Comparison of ENCODE assay signal across 16 cellular contexts in the genomic region with DNA sequence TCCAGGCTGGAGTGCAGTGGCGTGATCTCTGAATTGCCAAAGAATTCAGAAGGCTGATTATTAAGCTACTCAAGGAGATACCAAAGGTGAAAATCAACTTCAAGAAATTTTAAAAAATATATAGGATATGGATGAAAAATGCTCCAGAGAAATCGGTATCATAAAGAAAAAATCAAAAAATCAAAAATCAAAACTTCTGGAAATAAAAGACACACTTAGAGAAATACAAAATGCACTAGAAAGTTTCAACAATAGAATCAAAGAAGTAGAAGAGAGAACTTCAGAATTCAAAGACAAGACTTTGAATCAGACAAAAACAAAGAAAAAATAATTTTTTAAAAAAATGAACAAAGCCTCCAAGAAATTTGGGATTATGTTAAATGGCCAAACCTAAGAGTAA. TPM values are rescaled to one million over a fixed set of nuclear protein-coding genes. Genes with fewer than 3 reads are reported as not detected.
DNase-seq lines count a peak whose midpoint lies in the region; FAIRE-seq and TF ChIP-seq lines count a peak whose summit lies in the region.
"Had no signal": no experiment of that assay in that cellular context is flagged by ENCODE, and none has a peak within 500 bp of the region (broad histone marks: within the 10 kb centered on the region; RNA-seq: fewer than 3 reads in every experiment).

No MANE protein-coding gene starts in this region.

- WGBS in small intestine, 3 donors: 97 to 99% (median 97%) methylated on average over 2 of the region's 2 CpGs

- H3K27ac ChIP-seq in BLaER1 (no peak overlapping the region), OCI-LY7 (ENCODE audit: low read depth, low read length, poor library complexity, severe bottlenecking) (no peak overlapping the region), small intestine (ENCODE audit: low read depth in 1 of 2, low read length in 1 of 2) (no peak overlapping the region)
- H3K27ac ChIP-seq: A549; BLaER1 treated with 17β-estradiol and CSF1 and Interleukin-3, amounts not matched to agents 10 nM and 100 nM; GM23248; HL-60 had no signal

- H3K9me3 ChIP-seq in BLaER1: peaks cover 92% of the 10 kb centered on the region
- peaks cover 44% of the 10 kb centered on the region for H3K9me3 ChIP-seq in OCI-LY7 (ENCODE audit: low read length)
- H3K9me3 ChIP-seq in small intestine (ENCODE audit: control insufficient read depth, low read depth): no peaks in the 10 kb centered on the region
- H3K9me3 ChIP-seq in HAP-1: no peaks in the 10 kb centered on the region

- POLR2A ChIA-PET in OCI-LY7 (lab: Charles Lee): no interaction called here

- peak; percentile 81 for FAIRE-seq in frontal cortex (lab: Jason Lieb, UNC)
- peak; percentile 15 for FAIRE-seq in small intestine (lab: Jason Lieb, UNC)
- FAIRE-seq: A549, GM12878 had no signal

- no peaks in the 10 kb centered on the region for H3K27me3 ChIP-seq in BLaER1
- H3K27me3 ChIP-seq in small intestine (ENCODE audit: control insufficient read depth in 2 of 2, insufficient read depth in 2 of 2, low read length in 2 of 2): no peaks in the 10 kb centered on the region
- H3K27me3 ChIP-seq in HAP-1 (ENCODE audit: low read depth): no peaks in the 10 kb centered on the region
- H3K27me3 ChIP-seq: BLaER1 treated with 17β-estradiol and CSF1 and Interleukin-3, amounts not matched to agents 10 nM and 100 nM had no signal

- H3K4me2 ChIP-seq in BLaER1: no peak overlapping the region
- H3K4me2 ChIP-seq in OCI-LY7 (ENCODE audit: low read length): no peak overlapping the region
- H3K4me2 ChIP-seq: A549; BLaER1 treated with 17β-estradiol and CSF1 and Interleukin-3, amounts not matched to agents 10 nM and 100 nM had no signal

- DNase-seq in OCI-LY7 (ENCODE audit: low spot score) (peak; percentile 5), frontal cortex (ENCODE audit: low spot score in 2 of 2) (no peak), small intestine (no peak), HAP-1 (ENCODE audit: low spot score in 2 of 2) (no peak), AG08396 (ENCODE audit: low spot score) (no peak), hippocampal formation (lab: John Stamatoyannopoulos, UW) (no peak)
- DNase-seq: Calu3; CD8-positive, alpha-beta T cell; DMS79 treated with DMSO at 0.1 percent for 48 hours; GM23248; HCEC 1CT had no signal

- H3K36me3 ChIP-seq in BLaER1 (peaks cover 99% of the 10 kb centered on the region), OCI-LY7 (ENCODE audit: insufficient read depth, low read length) (peaks cover 98% of the 10 kb centered on the region), small intestine (ENCODE audit: control insufficient read depth in 2 of 2, insufficient read depth in 2 of 2, low read length in 2 of 2) (peaks cover 3 to 7% of the 10 kb centered on the region in 2 donors), HAP-1 (replicated peaks) (peaks cover 45% of the 10 kb centered on the region)

- intact Hi-C loops in OCI-LY7 (cut with micrococcal nuclease; ENCODE audit: unreplicated experiment): no loop called here

- CTCF ChIA-PET in OCI-LY7 (lab: Charles Lee; ENCODE audit: unreplicated experiment): no interaction called here

- H4K20me1 ChIP-seq in BLaER1 (no peaks in the 10 kb centered on the region), OCI-LY7 (ENCODE audit: insufficient read depth, low read length) (no peaks in the 10 kb centered on the region)
- H4K20me1 ChIP-seq: BLaER1 treated with 17β-estradiol and CSF1 and Interleukin-3, amounts not matched to agents 10 nM and 100 nM had no signal

- TF ChIP-seq CTCF in OCI-LY7 (conservative IDR thresholded peaks at IDR 0.05; ENCODE audit: low read length): no peak

- BruUV-seq in OCI-LY7 (replicated peaks; lab: Mats Ljungman, UMichigan): no TSS peak

- H3K9me2 ChIP-seq in OCI-LY7 (ENCODE audit: insufficient read depth, low read length): no peaks in the 10 kb centered on the region

- no peaks in the 10 kb centered on the region for H3K79me2 ChIP-seq in OCI-LY7 (ENCODE audit: insufficient read depth, low read depth, low read length)

- in situ Hi-C loops in HAP-1 (cut with MboI; ENCODE audit: low sequenced_read_pairs): no loop called here

- no peak overlapping the region for H2AFZ ChIP-seq in OCI-LY7 (ENCODE audit: low read length)
- H2AFZ ChIP-seq: GM23248 had no signal

- no peaks in the 10 kb centered on the region for H3K4me1 ChIP-seq in BLaER1
- no peaks in the 10 kb centered on the region for H3K4me1 ChIP-seq in OCI-LY7 (ENCODE audit: insufficient read depth, low read length, poor library complexity, severe bottlenecking)
- peaks cover 0 to 2% of the 10 kb centered on the region in 2 donors for H3K4me1 ChIP-seq in small intestine (ENCODE audit: control insufficient read depth in 2 of 2, insufficient read depth in 1 of 2, low read depth in 1 of 2, low read length in 1 of 2)
- H3K4me1 ChIP-seq in HAP-1: peaks cover 2% of the 10 kb centered on the region; the same call in 1 of the 2 replicates
- H3K4me1 ChIP-seq: A549; BLaER1 treated with 17β-estradiol and CSF1 and Interleukin-3, amounts not matched to agents 10 nM and 100 nM had no signal

- no peak overlapping the region for H3K9ac ChIP-seq in BLaER1
- H3K9ac ChIP-seq: BLaER1 treated with 17β-estradiol and CSF1 and Interleukin-3, amounts not matched to agents 10 nM and 100 nM; GM23248 had no signal

- H3K4me3 ChIP-seq in BLaER1: peak overlapping the region; percentile 22; the same call in 1 of the 2 replicates
- H3K4me3 ChIP-seq in OCI-LY7 (ENCODE audit: low read depth, low read length, poor library complexity, severe bottlenecking): no peak overlapping the region
- no peak overlapping the region for H3K4me3 ChIP-seq in small intestine (ENCODE audit: low read depth in 1 of 2, low read length in 2 of 2)
- H3K4me3 ChIP-seq in HAP-1: no peak overlapping the region
- H3K4me3 ChIP-seq: A549, GM12878, GM23248 had no signal

RNA-seq across cellular contexts. Expression of a gene that starts 45.6 kb away (rescaled TPM):
- 0.31 and 0.44 TPM in 2 replicates for total RNA-seq in OCI-LY7 (2014; rRNA removed; shearing (Covaris generic))
- total RNA-seq in OCI-LY7 (2022): 0.99 and 1.0 TPM in 2 replicates
- total RNA-seq in frontal cortex: 9.8 TPM
- 1 to 10 TPM in 1 of 3 donors, under 1 TPM in 2; 0.67 to 1.5 (median 0.81) TPM for polyA plus RNA-seq in small intestine
